In genomic region chr3:11050666-11051323, GRCh38 we compare ENCODE assay signal across 22 cellular contexts. TPM values are rescaled to one million over a fixed set of nuclear protein-coding genes. Genes with fewer than 3 reads are reported as not detected.
"Had no signal": no experiment of that assay in that cellular context is flagged by ENCODE, and none has a peak within 500 bp of the region (broad histone marks: within the 10 kb centered on the region; RNA-seq: fewer than 3 reads in every experiment).

No MANE protein-coding gene starts in this region.

- ATAC-seq: activated T-cell treated with anti-CD3 and anti-CD28 coated beads, Interleukin-2, amount 50 U/mL, for 72 hours; left lobe of liver had no signal

- H3K27me3 ChIP-seq: dorsolateral prefrontal cortex, vagina had no signal

- H3K9me3 ChIP-seq: tibial nerve, vagina had no signal

- H3K4me3 ChIP-seq: dorsolateral prefrontal cortex, lung, tibial nerve, vagina had no signal

- DNase-seq: activated CD4-positive, alpha-beta T cell treated with anti-CD3 and anti-CD28 coated beads for 1 hour; activated effector memory CD4-positive, alpha-beta T cell treated with anti-CD3 and anti-CD28 coated beads, Interleukin-2, amount 50 U/mL, for 16 hours; activated naive CD4-positive, alpha-beta T cell treated with anti-CD3 and anti-CD28 coated beads, Interleukin-2, amount 50 U/mL, for 16 hours; activated T-cell treated with anti-CD3 and anti-CD28 coated beads, Interleukin-2, amount 50 U/mL, for 72 hours; brain microvascular endothelial cell; central memory CD4-positive, alpha-beta T cell; dorsolateral prefrontal cortex; foreskin fibroblast; hippocampal formation; midbrain; nephron progenitor cell; occipital lobe; stimulated activated CD4-positive, alpha-beta T cell treated with anti-CD3 and anti-CD28 coated beads, Interleukin-12 subunit alpha, Interleukin-12 subunit beta, amount 100 ng/mL, for 4 hours; stimulated activated CD4-positive, alpha-beta T cell treated with anti-CD3 and anti-CD28 coated beads, Interleukin-1b, Interleukin-23, amount 100 ng/mL, for 48 hours had no signal

- H3K27ac Mint-ChIP-seq: activated T-cell treated with anti-CD3 and anti-CD28 coated beads, Interleukin-2, amount 50 U/mL, for 72 hours; nephron progenitor cell; stimulated activated naive CD8-positive, alpha-beta T cell treated with anti-CD3 and anti-CD28 coated beads, Interleukin-15, Interleukin-2, amounts not matched to agents 100 ng/mL and 50 ng/mL, for 24 hours had no signal

- H3K4me1 ChIP-seq: tibial nerve, vagina had no signal

- H3K9me3 Mint-ChIP-seq: activated T-cell treated with anti-CD3 and anti-CD28 coated beads, Interleukin-2, amount 50 U/mL, for 72 hours; nephron progenitor cell; stimulated activated naive CD8-positive, alpha-beta T cell treated with anti-CD3 and anti-CD28 coated beads, Interleukin-15, Interleukin-2, amounts not matched to agents 100 ng/mL and 50 ng/mL, for 24 hours had no signal

- H3K4me1 Mint-ChIP-seq: nephron progenitor cell had no signal

- H3K4me3 Mint-ChIP-seq: activated T-cell treated with anti-CD3 and anti-CD28 coated beads, Interleukin-2, amount 50 U/mL, for 72 hours; nephron progenitor cell; stimulated activated naive CD8-positive, alpha-beta T cell treated with anti-CD3 and anti-CD28 coated beads, Interleukin-15, Interleukin-2, amounts not matched to agents 100 ng/mL and 50 ng/mL, for 24 hours had no signal

- H3K36me3 ChIP-seq: brain microvascular endothelial cell, tibial nerve, vagina had no signal

- H3K27ac ChIP-seq: brain microvascular endothelial cell, dorsolateral prefrontal cortex, epithelial cell of prostate, tibial nerve, vagina, VCaP had no signal

RNA-seq across cellular contexts. Expression of gene SLC6A1, which starts 58.2 kb away (rescaled TPM):
- polyA plus RNA-seq: keratinocyte had no signal
